Comparison of ENCODE assay signal across 8 cellular contexts in the genomic region with DNA sequence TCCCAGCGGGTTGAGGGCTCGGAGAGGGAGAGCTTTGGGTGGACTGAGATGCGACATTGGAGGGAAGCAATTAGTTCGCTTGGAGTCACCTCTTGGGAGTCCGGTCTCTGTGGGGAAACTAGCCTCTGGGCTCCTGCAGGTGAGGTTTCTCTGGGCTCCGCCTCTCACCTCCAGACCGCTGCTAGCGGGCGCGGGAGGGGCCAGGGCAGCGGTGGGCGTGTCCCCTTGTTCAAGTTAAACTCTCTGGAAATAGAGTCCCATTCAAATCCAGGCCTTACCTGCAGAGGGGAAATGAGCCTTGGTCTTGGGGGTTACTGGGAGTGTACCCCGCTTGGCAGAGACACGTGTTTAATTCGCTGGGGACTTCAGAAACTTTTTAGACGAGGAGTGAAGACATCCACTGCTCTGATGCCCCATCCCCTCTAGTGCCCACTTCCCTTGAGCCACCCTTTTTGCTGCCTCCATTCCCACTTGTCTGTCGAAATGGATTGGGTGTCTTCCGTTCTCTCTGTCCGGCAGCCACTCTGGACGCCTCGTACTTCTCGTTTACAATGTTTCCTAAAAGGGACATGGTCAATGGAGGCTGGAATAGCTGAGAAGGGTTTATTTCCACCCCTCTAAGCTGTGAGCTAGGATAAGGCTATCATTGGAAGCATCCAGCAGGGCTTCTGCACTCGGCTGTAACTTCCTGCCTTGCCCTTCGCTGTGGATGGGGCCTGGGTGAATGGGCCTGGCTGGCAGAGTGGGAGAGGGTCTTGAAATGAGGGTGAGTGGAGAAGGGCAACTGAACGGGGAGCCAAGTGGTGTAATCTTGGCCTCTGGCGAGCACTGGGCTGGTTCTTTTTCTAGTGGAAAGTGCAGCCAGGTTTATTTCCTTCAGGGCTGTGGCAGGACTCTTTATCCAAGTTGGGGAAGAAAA. TPM values are rescaled to one million over a fixed set of nuclear protein-coding genes. Genes with fewer than 3 reads are reported as not detected.
DNase-seq lines count a peak whose midpoint lies in the region; ATAC-seq, FAIRE-seq and TF ChIP-seq lines count a peak whose summit lies in the region.

No MANE protein-coding gene starts in this region.

- H3K4me3 ChIP-seq in BJ (ENCODE audit: low read depth, low read length) (peak overlapping the region; percentile 93), coronary artery (peak overlapping the region; percentile 98), mesenchymal stem cell (ENCODE audit: insufficient read depth in 1 of 2, low read depth in 1 of 2, low read length in 2 of 2) (peak overlapping the region; percentile 92 to 93)

- POLR2A ChIA-PET in BJ (lab: Charles Lee) = no interaction called here

- H4K8ac ChIP-seq in mesenchymal stem cell (ENCODE audit: low read length) = peak overlapping the region; percentile 90

- DNase-seq in BJ (ENCODE audit: low read depth) (no peak), HT-29 (ENCODE audit: low spot score) (peak; percentile 15), coronary artery (ENCODE audit: low spot score) (no peak), mesenchymal stem cell (peak; percentile 20), urothelium cell line (ENCODE audit: low spot score) (peak; percentile 50), H4 (ENCODE audit: low spot score) (no peak)
- no peak for DNase-seq in stimulated activated CD4-positive, alpha-beta T cell treated with anti-CD3 and anti-CD28 coated beads, Interleukin-4, amount 100 ng/mL, for 4 hours

- TF ChIP-seq CTCF in BJ (IDR thresholded peaks at IDR 0.05; ENCODE audit: insufficient read depth, low read depth, low read length) (no peak), coronary artery (IDR thresholded peaks at IDR 0.05) (no peak)

- H3K36me3 ChIP-seq in BJ (ENCODE audit: control insufficient read depth, insufficient read depth, low read length) = no peaks in the 10 kb centered on the region
- H3K36me3 ChIP-seq in mesenchymal stem cell (ENCODE audit: control insufficient read depth in 1 of 2, insufficient read depth in 2 of 2, low read depth in 1 of 2, low read length in 2 of 2) = no peaks in the 10 kb centered on the region

- peaks cover 10% of the 10 kb centered on the region for H3K4me1 ChIP-seq in mesenchymal stem cell (ENCODE audit: control insufficient read depth, insufficient read depth, low read depth, low read length)

- FAIRE-seq in urothelium cell line (lab: Jason Lieb, UNC) = no peak

- ATAC-seq in HG02763 (IDR thresholded peaks at IDR 0.05; ENCODE audit: unreplicated experiment) = no peak

- peak overlapping the region; percentile 46 for H2BK15ac ChIP-seq in mesenchymal stem cell (ENCODE audit: low read depth, poor library complexity, severe bottlenecking)

- peak overlapping the region in 1 of 2 experiments; percentile 57 for H3K23ac ChIP-seq in mesenchymal stem cell (ENCODE audit: low read length in 2 of 2)

- 30% methylated on average over 24 of the region's 26 CpGs for WGBS in mesenchymal stem cell

- H2BK120ac ChIP-seq in mesenchymal stem cell (ENCODE audit: low read depth, low read length) = no peak overlapping the region

- no peak overlapping the region for H4K91ac ChIP-seq in mesenchymal stem cell (ENCODE audit: low read length)

- peak overlapping the region; percentile 88 for H3K4me2 ChIP-seq in mesenchymal stem cell (ENCODE audit: low read length, poor library complexity, severe bottlenecking)

- H3K27ac ChIP-seq in coronary artery (peak overlapping the region; percentile 69 to 87), mesenchymal stem cell (ENCODE audit: low read length, poor library complexity, severe bottlenecking) (no peak overlapping the region)

- H2AFZ ChIP-seq in mesenchymal stem cell (ENCODE audit: low read depth, low read length) = peak overlapping the region; percentile 3

- H2AK5ac ChIP-seq in mesenchymal stem cell (ENCODE audit: low read length, severe bottlenecking) = peak overlapping the region; percentile 43

- no peaks in the 10 kb centered on the region for H3K9me3 ChIP-seq in mesenchymal stem cell (ENCODE audit: control insufficient read depth, low read length)

- H3K79me1 ChIP-seq in mesenchymal stem cell (replicated peaks; ENCODE audit: low read length, poor library complexity, severe bottlenecking) = peaks cover 35% of the 10 kb centered on the region

- peak overlapping the region; percentile 87 for H3K9ac ChIP-seq in mesenchymal stem cell (ENCODE audit: low read length)

- peak overlapping the region in 1 of 2 experiments; percentile 68 for H3K14ac ChIP-seq in mesenchymal stem cell (ENCODE audit: low read length in 2 of 2)

- CTCF ChIA-PET in BJ (lab: Yijun Ruan, JAX) = interaction anchor here (1.0 to 2.3 kb wide), 5 partner anchors 9 to 620 kb away, joined by 3 to 12 read pairs (median 3); no protein-coding TSS in a partner anchor

- H3K27me3 ChIP-seq in BJ (ENCODE audit: control insufficient read depth, insufficient read depth, low read length) (no peaks in the 10 kb centered on the region), mesenchymal stem cell (ENCODE audit: control insufficient read depth in 1 of 2, insufficient read depth in 1 of 2, low read length in 2 of 2) (no peaks in the 10 kb centered on the region)

- H3K18ac ChIP-seq in mesenchymal stem cell (ENCODE audit: low read depth in 1 of 2, low read length in 2 of 2) = peak overlapping the region; percentile 66 to 79

- H2BK12ac ChIP-seq in mesenchymal stem cell (ENCODE audit: low read length in 2 of 2) = peak overlapping the region; percentile 83 to 90

- peak overlapping the region in 1 of 2 experiments; percentile 79 for H3K4ac ChIP-seq in mesenchymal stem cell (ENCODE audit: low read depth in 1 of 2, low read length in 2 of 2)

- H2BK5ac ChIP-seq in mesenchymal stem cell (ENCODE audit: low read depth, low read length, poor library complexity, severe bottlenecking) = peak overlapping the region; percentile 14

RNA-seq across cellular contexts. Expression of gene MITF, which starts 1.1 kb away (rescaled TPM):
- 27.9 and 30.9 TPM in 2 replicates for polyA plus RNA-seq in BJ (2011; rRNA removed)
- 49.3 and 114 TPM in 2 replicates for polyA minus RNA-seq in BJ (2011; rRNA and poly(A)+ RNA removed)
- 0.08 TPM in 1 of 2 replicates, not detected in the other for total RNA-seq in HT-29 (2014; rRNA removed; shearing (Covaris generic))
- polyA plus RNA-seq in mesenchymal stem cell (2013, experiment 1 of 2) = 20.7 TPM
- 20.9 TPM for polyA plus RNA-seq in mesenchymal stem cell (2013, experiment 2 of 2)
- total RNA-seq in H4 (2014; rRNA removed; shearing (Covaris generic)) = 5.1 and 5.8 TPM in 2 replicates

Comparison
In these comparisons a context has a peak if more than half of its experiments do, and no peak if none do; other contexts are left out.
1. DNase-seq: peak in HT-29 (single experiment), mesenchymal stem cell (single experiment) and urothelium cell line (single experiment); none in BJ (single experiment), coronary artery (single experiment), stimulated activated CD4-positive, alpha-beta T cell treated with anti-CD3 and anti-CD28 coated beads, Interleukin-4, amount 100 ng/mL, for 4 hours (0 of 2) and H4 (single experiment).
2. Peak in every context shown above with its lines, with median percentiles within 50 percentile points of each other: H3K4me3 ChIP-seq.